In the genomic region with DNA sequence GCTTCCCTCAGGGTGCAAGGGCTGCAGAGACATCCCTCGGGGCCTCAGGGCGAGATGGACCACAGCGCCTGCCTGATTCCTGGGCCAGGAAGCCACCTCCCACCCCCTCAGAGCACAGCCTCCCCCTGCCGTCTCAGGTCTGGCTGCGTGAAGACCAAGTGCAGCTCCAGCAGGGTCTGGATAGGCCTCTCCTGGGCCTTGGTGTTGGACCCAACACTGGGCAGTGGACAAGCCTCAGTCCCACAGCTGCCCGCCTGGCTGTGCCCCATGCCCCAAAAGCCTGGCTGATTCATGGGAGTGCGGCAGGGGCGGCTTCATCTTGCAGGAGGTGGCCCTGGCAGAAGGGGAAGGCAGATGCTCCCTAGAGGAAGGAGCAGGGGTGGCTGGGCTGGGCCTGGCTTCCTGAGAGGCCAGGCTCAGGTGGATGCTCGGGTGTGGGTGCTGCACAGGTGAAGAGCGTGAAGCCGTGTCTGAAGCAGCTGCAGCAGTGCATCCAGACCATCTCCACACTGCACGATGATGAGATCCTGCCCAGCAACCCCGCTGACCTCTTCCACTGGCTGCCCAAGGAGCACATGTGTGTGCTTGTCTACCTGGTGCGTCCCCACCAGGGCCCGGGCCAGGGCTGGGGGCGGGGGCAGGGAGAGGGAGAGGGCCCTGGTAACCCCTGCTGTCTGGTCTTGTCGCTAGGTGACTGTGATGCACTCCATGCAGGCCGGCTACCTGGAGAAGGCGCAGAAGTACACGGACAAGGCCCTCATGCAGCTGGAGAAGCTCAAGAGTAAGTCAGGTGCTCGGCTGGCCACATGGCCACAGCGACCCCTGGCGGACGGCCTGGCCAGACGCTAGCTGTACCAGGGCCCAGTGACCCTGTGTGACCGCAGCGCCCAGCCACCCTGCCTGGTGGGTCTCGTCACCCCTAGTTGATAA, we compare ENCODE assay signal across 8 cellular contexts. TPM values are rescaled to one million over a fixed set of nuclear protein-coding genes. Genes with fewer than 3 reads are reported as not detected.
DNase-seq lines count a peak whose midpoint lies in the region; ATAC-seq and TF ChIP-seq lines count a peak whose summit lies in the region.

No MANE protein-coding gene starts in this region.

- H4K91ac ChIP-seq in IMR-90 (ENCODE audit: insufficient read depth, low read depth, low read length) = no peak overlapping the region

- no peak for TF ChIP-seq EP300 in neural cell (conservative IDR thresholded peaks at IDR 0.05; ENCODE audit: poor library complexity, severe bottlenecking)

- no peak overlapping the region for H2BK120ac ChIP-seq in IMR-90 (ENCODE audit: low read depth, low read length)

- 63% methylated on average over 14 of the region's 28 CpGs; no CpG with 5 or more reads in 1 of the 2 experiments for WGBS in IMR-90 (ENCODE audit: extremely low coverage in 2 of 2, insufficient read length in 1 of 2), 2 experiments

- H2AK9ac ChIP-seq in IMR-90 (replicated peaks; ENCODE audit: low read depth, low read length, poor library complexity) = no peak overlapping the region

- BruUV-seq in IMR-90 (replicated peaks; lab: Mats Ljungman, UMichigan) = no TSS peak

- no peak overlapping the region for H3K14ac ChIP-seq in IMR-90 (replicated peaks; ENCODE audit: low read depth, low read length)

- no peak overlapping the region for H2BK15ac ChIP-seq in IMR-90 (ENCODE audit: low read depth, low read length)

- TF ChIP-seq RAD21 in IMR-90 (IDR thresholded peaks at IDR 0.05; ENCODE audit: low read length) (peak; percentile 66), neural cell (conservative IDR thresholded peaks at IDR 0.05) (peak; percentile 63)

- H3K36me3 ChIP-seq in DND-41 (ENCODE audit: insufficient read depth, low read length) (peaks cover 84% of the 10 kb centered on the region), IMR-90 (ENCODE audit: control insufficient read depth, insufficient read depth, low read length) (peaks cover 82% of the 10 kb centered on the region), neural cell (ENCODE audit: insufficient read depth, low read length) (no peaks in the 10 kb centered on the region)

- no peak for TF ChIP-seq POLR2A in IMR-90 (IDR thresholded peaks at IDR 0.05; ENCODE audit: low read depth, low read length)

- CTCF ChIA-PET in IMR-90 (lab: Yijun Ruan, JAX) = interaction anchor here (1.0 to 1.2 kb wide), 3 partner anchors 8 to 165 kb away, joined by 3 to 5 read pairs (median 4); no protein-coding TSS in a partner anchor

- H3K27ac ChIP-seq in DND-41 (ENCODE audit: low read length) (no peak overlapping the region), IMR-90 (ENCODE audit: insufficient read depth, low read length) (no peak overlapping the region), neural cell (ENCODE audit: low read length) (no peak overlapping the region)

- H2AFZ ChIP-seq in DND-41 (ENCODE audit: low read depth, low read length) (no peak overlapping the region), IMR-90 (replicated peaks; ENCODE audit: low read length, poor library complexity) (peak overlapping the region; percentile 28), neural cell (ENCODE audit: low read depth, low read length) (no peak overlapping the region)

- intact Hi-C loops in IMR-90 (cut with micrococcal nuclease) = no loop called here

- H3K9me1 ChIP-seq in IMR-90 (ENCODE audit: insufficient read depth, low read length) = no peaks in the 10 kb centered on the region

- in situ Hi-C loops in IMR-90 (cut with MboI; ENCODE audit: low sequenced_read_pairs) = no loop called here

- no peak overlapping the region for H3K56ac ChIP-seq in IMR-90 (ENCODE audit: extremely low read depth, insufficient read depth, low read length)

- no peak overlapping the region for H2BK5ac ChIP-seq in IMR-90 (ENCODE audit: low read depth, low read length, poor library complexity, severe bottlenecking)

- no peak overlapping the region for H4K8ac ChIP-seq in IMR-90 (ENCODE audit: low read depth in 2 of 2, low read length in 2 of 2)

- H3K79me2 ChIP-seq in DND-41 (ENCODE audit: insufficient read depth, low read length) (no peaks in the 10 kb centered on the region), neural cell (replicated peaks; ENCODE audit: insufficient read depth, low read length) (no peaks in the 10 kb centered on the region)

- no peak overlapping the region for H2AK5ac ChIP-seq in IMR-90 (ENCODE audit: low read depth, low read length)

- peak; percentile 44 for TF ChIP-seq CTCF in DND-41 (IDR thresholded peaks at IDR 0.05; ENCODE audit: borderline replicate concordance, extremely low read depth, low read length, poor library complexity, severe bottlenecking)
- TF ChIP-seq CTCF in IMR-90 (conservative IDR thresholded peaks at IDR 0.05; ENCODE audit: low read depth, low read length) = peak; percentile 78
- TF ChIP-seq CTCF in neural cell (IDR thresholded peaks at IDR 0.05; ENCODE audit: poor library complexity, severe bottlenecking) = peak; percentile 79

- 0 out of 3 replicates have a peak, but pooled peaks have one; percentile 20 for ATAC-seq in DND-41 (ENCODE audit: insufficient read depth, low read depth)
- peak; percentile 89 for ATAC-seq in IMR-90 (ENCODE audit: low read depth)
- peak; percentile 65 for ATAC-seq in esophagus mucosa
- no peak for ATAC-seq in GM19023 (IDR thresholded peaks at IDR 0.05; ENCODE audit: unreplicated experiment)

- H3K27me3 ChIP-seq in DND-41 (ENCODE audit: insufficient read depth, low read length, poor library complexity) (no peaks in the 10 kb centered on the region), IMR-90 (ENCODE audit: control insufficient read depth, insufficient read depth, low read length) (no peaks in the 10 kb centered on the region), neural cell (ENCODE audit: insufficient read depth, low read depth, low read length) (no peaks in the 10 kb centered on the region)

- H3F3A ChIP-seq in neural cell (ENCODE audit: insufficient read depth, low read length, poor library complexity, severe bottlenecking) = no peaks in the 10 kb centered on the region

- DNase-seq in DND-41 (no peak), IMR-90 (peak; percentile 46), RKO (ENCODE audit: low spot score) (peak; percentile 40), cortex of kidney (lab: John Stamatoyannopoulos, UW) (no peak), T1000 (lab: John Stamatoyannopoulos, UW) (no peak)

- POLR2A ChIA-PET in IMR-90 (lab: Charles Lee; ENCODE audit: unreplicated experiment) = no interaction called here

- H2BK20ac ChIP-seq in IMR-90 (ENCODE audit: low read depth, low read length) = no peak overlapping the region

- H4K5ac ChIP-seq in IMR-90 (ENCODE audit: low read depth, low read length) = no peak overlapping the region

- H3K4me2 ChIP-seq in DND-41 (ENCODE audit: insufficient read depth, low read length) = no peak overlapping the region
- no peak overlapping the region for H3K4me2 ChIP-seq in IMR-90 (ENCODE audit: low read depth, low read length)
- H3K4me2 ChIP-seq in neural cell (ENCODE audit: low read length) = no peak overlapping the region

- no peak overlapping the region for H3K23ac ChIP-seq in IMR-90 (ENCODE audit: low read depth, low read length)

- no peak overlapping the region for H3K18ac ChIP-seq in IMR-90 (ENCODE audit: low read depth, low read length)

- no peaks in the 10 kb centered on the region for H3K9me2 ChIP-seq in neural cell (ENCODE audit: insufficient read depth, low read length)

- dilution Hi-C loops in IMR-90 (cut with HindIII; ENCODE audit: low sequenced_read_pairs, unreplicated experiment) = no loop called here

- H3K4me1 ChIP-seq in DND-41 (ENCODE audit: insufficient read depth, low read length) (no peaks in the 10 kb centered on the region), IMR-90 (ENCODE audit: control insufficient read depth, insufficient read depth, low read length) (no peaks in the 10 kb centered on the region)

- peaks cover 0 to 12% of the 10 kb centered on the region in 2 experiments; a peak in 2 of 4 replicates for H3K79me1 ChIP-seq in IMR-90 (ENCODE audit: low read depth in 1 of 2, low read length in 2 of 2)

- H3K4ac ChIP-seq in IMR-90 (ENCODE audit: low read depth, low read length) = no peak overlapping the region

- H3K9me3 ChIP-seq in DND-41 (ENCODE audit: insufficient read depth, low read length, severe bottlenecking) (no peaks in the 10 kb centered on the region), IMR-90 (ENCODE audit: control insufficient read depth, insufficient read depth, low read length) (no peaks in the 10 kb centered on the region), neural cell (ENCODE audit: low read length) (no peaks in the 10 kb centered on the region)

- H3K9ac ChIP-seq in DND-41 (ENCODE audit: low read depth, low read length) (no peak overlapping the region), IMR-90 (ENCODE audit: low read depth, low read length) (no peak overlapping the region), neural cell (ENCODE audit: low read length) (no peak overlapping the region)

- H4K20me1 ChIP-seq in DND-41 (ENCODE audit: insufficient read depth, low read length) (peaks cover 27% of the 10 kb centered on the region; the same call in 1 of the 2 replicates), IMR-90 (ENCODE audit: insufficient read depth, low read length) (peaks cover 17% of the 10 kb centered on the region), neural cell (ENCODE audit: insufficient read depth) (no peaks in the 10 kb centered on the region)

- no peak overlapping the region for H3K4me3 ChIP-seq in DND-41 (ENCODE audit: low read depth in 1 of 2, low read length in 2 of 2)
- H3K4me3 ChIP-seq in IMR-90 (ENCODE audit: insufficient read depth, low read depth, low read length) = no peak overlapping the region
- H3K4me3 ChIP-seq in neural cell (ENCODE audit: low read length) = no peak overlapping the region

TF ChIP-seq in IMR-90, 13 proteins besides CTCF, POLR2A, EP300 and RAD21 (continues in another document):
- TF ChIP-seq CHD1 (IDR thresholded peaks at IDR 0.05; ENCODE audit: low read depth, low read length) (no peak), SMC3 (IDR thresholded peaks at IDR 0.05; ENCODE audit: low read depth, low read length) (peak; percentile 63), MAZ (IDR thresholded peaks at IDR 0.05; ENCODE audit: borderline replicate concordance, low read depth, low read length) (no peak)

TF ChIP-seq in neural cell, 6 proteins besides CTCF, POLR2A, EP300 and RAD21 (continues in another document):
- TF ChIP-seq EZH2 (IDR thresholded peaks at IDR 0.05; ENCODE audit: borderline replicate concordance, insufficient read depth, low read length, poor library complexity, severe bottlenecking) (no peak), SMC3 (conservative IDR thresholded peaks at IDR 0.05; ENCODE audit: poor library complexity) (peak; percentile 75)

RNA-seq across cellular contexts. Expression of gene MAU2, which starts 21.7 kb away (rescaled TPM):
- 21.7 and 24.6 TPM in 2 replicates for total RNA-seq in IMR-90 (2012; rRNA removed)
- 31.1 and 35.5 TPM in 2 replicates for polyA plus RNA-seq in IMR-90 (2012; rRNA removed)
- 16.9 and 22.3 TPM in 2 replicates for polyA plus RNA-seq in IMR-90 (2012; cell fraction: cytosol; rRNA removed)
- polyA plus RNA-seq in IMR-90 (2012; cell fraction: nucleus; rRNA removed; ENCODE audit: low replicate concordance) = 69.1 and 140 TPM in 2 replicates
- 33.4 TPM for total RNA-seq in esophagus mucosa
- polyA plus RNA-seq in neural cell = 47.2 and 48.3 TPM in 2 replicates
- 71.6 and 81.7 TPM in 2 replicates for polyA minus RNA-seq in neural cell

RNA-seq across cellular contexts. Expression of gene SUGP1, which starts 22.0 kb away (rescaled TPM):
- total RNA-seq in IMR-90 (2012; rRNA removed) (35.8 and 38.3 TPM in 2 replicates), esophagus mucosa (26.5 TPM)
- polyA plus RNA-seq in IMR-90 (2012; rRNA removed) (33.2 and 38.6 TPM in 2 replicates), neural cell (82.0 and 85.8 TPM in 2 replicates)
- 38.4 and 43.2 TPM in 2 replicates for polyA plus RNA-seq in IMR-90 (2012; cell fraction: cytosol; rRNA removed)
- polyA plus RNA-seq in IMR-90 (2012; cell fraction: nucleus; rRNA removed; ENCODE audit: low replicate concordance) = 120 and 147 TPM in 2 replicates
- polyA minus RNA-seq in neural cell = 45.5 and 50.6 TPM in 2 replicates

Comparison
In these comparisons a context has a peak if more than half of its experiments do, and no peak if none do; other contexts are left out.
1. DNase-seq: peak in IMR-90 (single experiment) and RKO (single experiment); none in DND-41 (single experiment), cortex of kidney (single experiment) and T1000 (single experiment).
2. Peak in every context shown above with its lines, with median percentiles within 50 percentile points of each other: CTCF ChIP-seq.